In the genomic region with DNA sequence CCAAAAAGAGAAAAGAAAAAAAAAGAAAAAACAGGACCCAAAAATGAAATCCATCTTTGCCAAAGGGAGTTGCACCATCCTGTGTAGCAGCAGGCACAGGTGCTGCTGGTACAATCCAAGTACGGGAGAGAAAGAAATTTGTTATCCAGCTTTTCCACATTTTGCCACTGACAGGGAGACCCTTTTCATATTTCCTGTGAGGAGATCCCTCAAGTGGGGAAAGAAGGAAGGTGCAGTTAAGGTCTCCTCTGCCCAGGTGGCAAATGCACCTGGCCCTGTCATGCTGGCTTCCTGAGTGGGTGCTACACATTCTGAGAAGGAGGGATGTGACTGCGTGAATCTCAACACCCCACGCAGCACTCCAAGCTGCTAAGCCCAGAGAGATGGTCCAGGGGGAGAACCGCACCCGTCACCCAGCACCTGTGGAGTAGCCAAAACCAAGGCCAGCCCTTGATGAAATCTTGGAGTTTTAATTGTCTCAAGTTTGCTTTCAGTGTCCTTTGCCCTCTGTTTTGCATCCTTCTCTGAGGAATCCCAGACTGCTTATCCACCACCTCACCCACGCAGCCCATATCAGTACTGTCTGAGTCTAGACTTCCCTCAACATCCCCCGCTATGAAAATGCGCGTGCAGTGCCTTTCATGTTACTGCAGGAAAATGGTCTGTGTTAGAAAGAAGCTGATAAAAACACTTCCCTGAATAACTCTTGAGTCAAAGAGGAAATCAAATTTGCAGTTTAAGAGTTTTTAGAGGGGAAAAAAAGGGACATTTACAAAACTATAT, we compare ENCODE assay signal across 2 cellular contexts.
TF ChIP-seq lines count a peak whose summit lies in the region.

No MANE protein-coding gene starts in this region.

TF ChIP-seq in H1, 55 proteins besides CTCF, POLR2A, EP300 and RAD21 (continued from another document):
- TF ChIP-seq, protein P1, sequence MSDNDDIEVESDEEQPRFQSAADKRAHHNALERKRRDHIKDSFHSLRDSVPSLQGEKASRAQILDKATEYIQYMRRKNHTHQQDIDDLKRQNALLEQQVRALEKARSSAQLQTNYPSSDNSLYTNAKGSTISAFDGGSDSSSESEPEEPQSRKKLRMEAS (IDR thresholded peaks at IDR 0.05), result no peak
- TF ChIP-seq CREB1 (IDR thresholded peaks at IDR 0.05), result no peak
- no peak for TF ChIP-seq RFX5 (IDR thresholded peaks at IDR 0.05; ENCODE audit: borderline replicate concordance, low read depth, low read length)
- no peak for TF ChIP-seq RNF2 (IDR thresholded peaks at IDR 0.05; ENCODE audit: borderline replicate concordance, low read depth, low read length, missing control alignments, poor library complexity, severe bottlenecking)
- TF ChIP-seq BACH1 (IDR thresholded peaks at IDR 0.05; ENCODE audit: low read length), result no peak
- no peak for TF ChIP-seq FOSL1 (IDR thresholded peaks at IDR 0.05; ENCODE audit: insufficient read depth, low read depth, low read length)
- TF ChIP-seq NANOG (IDR thresholded peaks at IDR 0.05; ENCODE audit: insufficient read depth, low read depth, low read length, poor library complexity, severe bottlenecking), result no peak
- TF ChIP-seq CBX5 (IDR thresholded peaks at IDR 0.05; ENCODE audit: low read depth, low read length), result no peak
- TF ChIP-seq, protein P2, sequence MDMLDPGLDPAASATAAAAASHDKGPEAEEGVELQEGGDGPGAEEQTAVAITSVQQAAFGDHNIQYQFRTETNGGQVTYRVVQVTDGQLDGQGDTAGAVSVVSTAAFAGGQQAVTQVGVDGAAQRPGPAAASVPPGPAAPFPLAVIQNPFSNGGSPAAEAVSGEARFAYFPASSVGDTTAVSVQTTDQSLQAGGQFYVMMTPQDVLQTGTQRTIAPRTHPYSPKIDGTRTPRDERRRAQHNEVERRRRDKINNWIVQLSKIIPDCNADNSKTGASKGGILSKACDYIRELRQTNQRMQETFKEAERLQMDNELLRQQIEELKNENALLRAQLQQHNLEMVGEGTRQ (IDR thresholded peaks at IDR 0.05; ENCODE audit: low read length), result no peak
- TF ChIP-seq SAP30 (IDR thresholded peaks at IDR 0.05; ENCODE audit: insufficient read depth, insufficient replicate concordance, low read length), result no peak
- no peak for TF ChIP-seq KDM1A (IDR thresholded peaks at IDR 0.05; ENCODE audit: borderline replicate concordance, low read length)
- no peak for TF ChIP-seq KDM4A (IDR thresholded peaks at IDR 0.05; ENCODE audit: low read depth, low read length, severe bottlenecking)
- TF ChIP-seq NRF1 (IDR thresholded peaks at IDR 0.05; ENCODE audit: low read depth, low read length), result no peak
- TF ChIP-seq, protein P3, sequence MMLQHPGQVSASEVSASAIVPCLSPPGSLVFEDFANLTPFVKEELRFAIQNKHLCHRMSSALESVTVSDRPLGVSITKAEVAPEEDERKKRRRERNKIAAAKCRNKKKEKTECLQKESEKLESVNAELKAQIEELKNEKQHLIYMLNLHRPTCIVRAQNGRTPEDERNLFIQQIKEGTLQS (IDR thresholded peaks at IDR 0.05; ENCODE audit: insufficient read depth, low read depth, low read length), result no peak
- no peak for TF ChIP-seq PHF8 (conservative IDR thresholded peaks at IDR 0.05; ENCODE audit: low read depth, low read length)
- no peak for TF ChIP-seq JUN (IDR thresholded peaks at IDR 0.05; ENCODE audit: low read depth, low read length)
TF ChIP-seq in H1: peak in this region for 0.

TF ChIP-seq in neural cell, 6 proteins besides CTCF, POLR2A, EP300 and RAD21:
- TF ChIP-seq, protein P4, sequence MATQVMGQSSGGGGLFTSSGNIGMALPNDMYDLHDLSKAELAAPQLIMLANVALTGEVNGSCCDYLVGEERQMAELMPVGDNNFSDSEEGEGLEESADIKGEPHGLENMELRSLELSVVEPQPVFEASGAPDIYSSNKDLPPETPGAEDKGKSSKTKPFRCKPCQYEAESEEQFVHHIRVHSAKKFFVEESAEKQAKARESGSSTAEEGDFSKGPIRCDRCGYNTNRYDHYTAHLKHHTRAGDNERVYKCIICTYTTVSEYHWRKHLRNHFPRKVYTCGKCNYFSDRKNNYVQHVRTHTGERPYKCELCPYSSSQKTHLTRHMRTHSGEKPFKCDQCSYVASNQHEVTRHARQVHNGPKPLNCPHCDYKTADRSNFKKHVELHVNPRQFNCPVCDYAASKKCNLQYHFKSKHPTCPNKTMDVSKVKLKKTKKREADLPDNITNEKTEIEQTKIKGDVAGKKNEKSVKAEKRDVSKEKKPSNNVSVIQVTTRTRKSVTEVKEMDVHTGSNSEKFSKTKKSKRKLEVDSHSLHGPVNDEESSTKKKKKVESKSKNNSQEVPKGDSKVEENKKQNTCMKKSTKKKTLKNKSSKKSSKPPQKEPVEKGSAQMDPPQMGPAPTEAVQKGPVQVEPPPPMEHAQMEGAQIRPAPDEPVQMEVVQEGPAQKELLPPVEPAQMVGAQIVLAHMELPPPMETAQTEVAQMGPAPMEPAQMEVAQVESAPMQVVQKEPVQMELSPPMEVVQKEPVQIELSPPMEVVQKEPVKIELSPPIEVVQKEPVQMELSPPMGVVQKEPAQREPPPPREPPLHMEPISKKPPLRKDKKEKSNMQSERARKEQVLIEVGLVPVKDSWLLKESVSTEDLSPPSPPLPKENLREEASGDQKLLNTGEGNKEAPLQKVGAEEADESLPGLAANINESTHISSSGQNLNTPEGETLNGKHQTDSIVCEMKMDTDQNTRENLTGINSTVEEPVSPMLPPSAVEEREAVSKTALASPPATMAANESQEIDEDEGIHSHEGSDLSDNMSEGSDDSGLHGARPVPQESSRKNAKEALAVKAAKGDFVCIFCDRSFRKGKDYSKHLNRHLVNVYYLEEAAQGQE (IDR thresholded peaks at IDR 0.05; ENCODE audit: borderline replicate concordance), result no peak
- TF ChIP-seq TAF1 (IDR thresholded peaks at IDR 0.05; ENCODE audit: low read depth) (no peak), EZH2 (IDR thresholded peaks at IDR 0.05; ENCODE audit: borderline replicate concordance, insufficient read depth, low read length, poor library complexity, severe bottlenecking) (no peak), SMC3 (conservative IDR thresholded peaks at IDR 0.05; ENCODE audit: poor library complexity) (no peak), MXI1 (conservative IDR thresholded peaks at IDR 0.05; ENCODE audit: poor library complexity, severe bottlenecking) (no peak), POLR2AphosphoS5 (IDR thresholded peaks at IDR 0.05) (no peak)
